9 cellular contexts compared by ENCODE assay signal in the genomic region with DNA sequence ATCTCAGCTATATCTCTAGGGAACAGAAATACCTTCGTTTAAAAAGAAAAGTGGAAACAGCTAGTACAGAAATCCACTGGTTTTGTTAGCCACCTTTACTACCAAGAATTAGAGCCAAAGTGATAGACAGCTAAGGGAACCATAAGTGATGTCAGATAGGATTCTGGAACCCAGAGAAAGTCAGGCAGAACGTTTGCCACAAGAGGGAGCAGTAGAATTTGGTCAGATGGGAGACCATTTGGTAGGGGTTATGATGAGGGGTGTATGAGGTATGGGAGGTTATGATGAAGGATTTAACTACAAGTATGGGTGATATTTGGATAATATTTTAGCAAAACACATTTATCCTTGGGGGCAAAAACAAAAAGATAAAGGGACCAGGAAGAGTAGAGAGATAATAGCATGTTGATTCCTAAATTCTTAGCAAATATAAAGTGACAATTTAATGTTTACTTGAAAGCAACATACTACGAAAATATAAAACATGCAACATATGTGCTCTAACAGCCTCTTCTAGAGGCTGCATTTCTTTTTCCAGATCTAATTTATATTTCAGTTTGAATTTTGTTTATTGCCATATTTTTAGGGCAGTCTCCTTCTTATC. TPM values are rescaled to one million over a fixed set of nuclear protein-coding genes. Genes with fewer than 3 reads are reported as not detected.
DNase-seq lines count a peak whose midpoint lies in the region; ATAC-seq and TF ChIP-seq lines count a peak whose summit lies in the region.
"Had no signal": no experiment of that assay in that cellular context is flagged by ENCODE, and none has a peak within 500 bp of the region (broad histone marks: within the 10 kb centered on the region; RNA-seq: fewer than 3 reads in every experiment).

No MANE protein-coding gene starts in this region.

- H3K4me3 ChIP-seq in AG10803 (ENCODE audit: low read length) (no peak overlapping the region), GM23248 (peak overlapping the region; percentile 98), endodermal cell (ENCODE audit: low read length) (no peak overlapping the region), sigmoid colon (no peak overlapping the region)

- TF ChIP-seq CTCF in AG10803 (conservative IDR thresholded peaks at IDR 0.05; ENCODE audit: low read length): peak; percentile 74
- peak; percentile 85 for TF ChIP-seq CTCF in endodermal cell (conservative IDR thresholded peaks at IDR 0.05)
- peak in 2 of 4 experiments; percentile 28 to 49 for TF ChIP-seq CTCF in sigmoid colon (IDR thresholded peaks at IDR 0.05)

- H3K36me3 ChIP-seq in GM23248 (ENCODE audit: low read depth) (no peaks in the 10 kb centered on the region; the same call in 1 of the 2 replicates), endodermal cell (ENCODE audit: control insufficient read depth, insufficient read depth, low read length) (no peaks in the 10 kb centered on the region), sigmoid colon (no peaks in the 10 kb centered on the region)

- no peaks in the 10 kb centered on the region for H3K27me3 ChIP-seq in GM23248 (replicated peaks; ENCODE audit: insufficient read depth)
- H3K27me3 ChIP-seq in endodermal cell (ENCODE audit: control insufficient read depth, insufficient read depth, low read length, poor library complexity, severe bottlenecking): peaks cover 35% of the 10 kb centered on the region
- H3K27me3 ChIP-seq in sigmoid colon: no peaks in the 10 kb centered on the region

- H3K79me2 ChIP-seq in GM23248 (ENCODE audit: insufficient read depth): peaks cover 70% of the 10 kb centered on the region

- H3K27ac ChIP-seq in GM23248: no peak overlapping the region
- no peak overlapping the region for H3K27ac ChIP-seq in endodermal cell (ENCODE audit: low read depth, low read length)
- peak overlapping the region; percentile 86 to 96 (median 92) for H3K27ac ChIP-seq in sigmoid colon

- no peak overlapping the region for H3K27ac Mint-ChIP-seq in endodermal cell

- H3K4me3 Mint-ChIP-seq in endodermal cell: no peak overlapping the region
- H3K4me3 Mint-ChIP-seq: stimulated activated naive CD8-positive, alpha-beta T cell treated with anti-CD3 and anti-CD28 coated beads, Interleukin-15, amount 100 ng/mL, for 72 hours had no signal

- intact Hi-C loops in sigmoid colon (cut with DNase I): no loop called here

- H3K9me3 ChIP-seq in GM23248 (ENCODE audit: low read depth) (no peaks in the 10 kb centered on the region), endodermal cell (ENCODE audit: control insufficient read depth, low read length) (no peaks in the 10 kb centered on the region), sigmoid colon (no peaks in the 10 kb centered on the region)

- WGBS in GM23248 (ENCODE audit: low coverage in 1 of 2, low lambda C conversion rate in 2 of 2, missing lambda C conversion rate in 2 of 2), 2 experiments: 46 to 48% methylated on average over 3 of the region's 3 CpGs
- WGBS in endodermal cell (ENCODE audit: insufficient coverage in 1 of 2, insufficient read length in 1 of 2), 2 experiments: 0 to 33% methylated on average over 2 to 3 of the region's 3 CpGs
- WGBS in sigmoid colon, 2 donors: 32 to 40% methylated on average over 3 of the region's 3 CpGs

- H3K36me3 Mint-ChIP-seq in endodermal cell (ENCODE audit: low read depth): no peaks in the 10 kb centered on the region

- in situ Hi-C loops in GM23248 (cut with MboI): no loop called here

- peaks cover 24% of the 10 kb centered on the region for H3F3A ChIP-seq in GM23248 (ENCODE audit: insufficient read depth)

- no peaks in the 10 kb centered on the region for H4K20me1 ChIP-seq in GM23248 (ENCODE audit: insufficient read depth)

- H2AFZ ChIP-seq in GM23248: no peak overlapping the region

- no peaks in the 10 kb centered on the region for H3K9me2 ChIP-seq in GM23248 (ENCODE audit: insufficient read depth)

- H3K9me3 Mint-ChIP-seq in endodermal cell: no peaks in the 10 kb centered on the region
- H3K9me3 Mint-ChIP-seq: stimulated activated naive CD8-positive, alpha-beta T cell treated with anti-CD3 and anti-CD28 coated beads, Interleukin-15, amount 100 ng/mL, for 72 hours had no signal

- peaks cover 34% of the 10 kb centered on the region for H3K27me3 Mint-ChIP-seq in endodermal cell (ENCODE audit: insufficient read depth)

- H3K4me1 Mint-ChIP-seq in endodermal cell: peaks cover 16% of the 10 kb centered on the region

- no peak for TF ChIP-seq EP300 in sigmoid colon (IDR thresholded peaks at IDR 0.05)

- 0 out of 2 replicates have a peak overlapping the region, but pooled peaks have one; percentile 71 for H3K9ac ChIP-seq in GM23248
- no peak overlapping the region for H3K9ac ChIP-seq in endodermal cell (ENCODE audit: extremely low read depth, low read length, poor library complexity, severe bottlenecking)

- peak overlapping the region; percentile 97 for H3K4me2 ChIP-seq in GM23248 (ENCODE audit: unreplicated experiment)

- ATAC-seq in HG03342 (IDR thresholded peaks at IDR 0.05; ENCODE audit: unreplicated experiment): no peak
- ATAC-seq: stimulated activated naive CD8-positive, alpha-beta T cell treated with anti-CD3 and anti-CD28 coated beads, Interleukin-15, amount 100 ng/mL, for 72 hours had no signal

- no peak for TF ChIP-seq POLR2A in sigmoid colon (IDR thresholded peaks at IDR 0.05)

- peaks cover 19% of the 10 kb centered on the region for H3K4me1 ChIP-seq in GM23248 (ENCODE audit: insufficient read depth)
- peaks cover 2% of the 10 kb centered on the region for H3K4me1 ChIP-seq in endodermal cell (ENCODE audit: control insufficient read depth, insufficient read depth, low read length)
- H3K4me1 ChIP-seq in sigmoid colon: peaks cover 0 to 49% (median 27%) of the 10 kb centered on the region in 4 donors

- DNase-seq in AG10803 (ENCODE audit: low read depth) (peak; percentile 42), GM23248 (peak; percentile 49), NCI-H524 (lab: John Stamatoyannopoulos, UW) (peak; percentile 58 to 82), endodermal cell (peak; percentile 75), sigmoid colon (no peak), hepatic stellate cell (ENCODE audit: low spot score) (no peak)
- DNase-seq in stimulated activated CD4-positive, alpha-beta T cell treated with anti-CD3 and anti-CD28 coated beads, Interleukin-4, amount 100 ng/mL, for 24 hours: no peak

RNA-seq across cellular contexts. Expression of gene SLC8A1, which starts 3.3 kb away (rescaled TPM):
- 82.1 and 83.4 TPM in 2 replicates for total RNA-seq in GM23248 (2014; rRNA removed; shearing (Covaris generic))
- polyA plus RNA-seq in GM23248 (2016; fragmentation: Nextera tagmentation; extraction: Ambion mirVana) (11.6 and 13.8 TPM in 2 replicates), sigmoid colon (1 to 10 TPM in 1 of 3 donors, under 1 TPM in 2; 0.60 to 3.7 (median 0.69) TPM)
- total RNA-seq in endodermal cell (1 to 10 TPM; 4.7 to 6.3 TPM), sigmoid colon (100 to 1,000 TPM; 229 to 337 (median 302) TPM)
- 10.3 TPM for polyA plus RNA-seq in endodermal cell (2013, experiment 1 of 2)
- 7.9 TPM for polyA plus RNA-seq in endodermal cell (2013, experiment 2 of 2)

Comparison
In these comparisons a context has a peak if more than half of its experiments do, and no peak if none do; other contexts are left out.
1. DNase-seq: peak in AG10803 (single experiment), GM23248 (single experiment), NCI-H524 (2 of 2) and endodermal cell (single experiment); none in sigmoid colon (single experiment), stimulated activated CD4-positive, alpha-beta T cell treated with anti-CD3 and anti-CD28 coated beads, Interleukin-4, amount 100 ng/mL, for 24 hours (single experiment) and hepatic stellate cell (single experiment).
2. H3K27ac ChIP-seq: peak in sigmoid colon (4 of 4); none in GM23248 (single experiment) and endodermal cell (single experiment).
3. RNA of gene SLC8A1, which starts 3.3 kb away (total RNA-seq): 229 to 337 TPM in sigmoid colon and 82.1 to 83.4 TPM in GM23248; 4.7 to 6.3 TPM in endodermal cell; every median in the first group is over 10 times any median in the second.